Comparison of ENCODE assay signal across 20 cellular contexts in genomic region chr6:87736809-87737540, GRCh38. TPM values are rescaled to one million over a fixed set of nuclear protein-coding genes. Genes with fewer than 3 reads are reported as not detected.
DNase-seq lines count a peak whose midpoint lies in the region; ATAC-seq and FAIRE-seq lines count a peak whose summit lies in the region.
"Had no signal": no experiment of that assay in that cellular context is flagged by ENCODE, and none has a peak within 500 bp of the region (broad histone marks: within the 10 kb centered on the region; RNA-seq: fewer than 3 reads in every experiment).

No MANE protein-coding gene starts in this region.

- FAIRE-seq in GM19239 (lab: Jason Lieb, UNC): peak; percentile 40
- FAIRE-seq: islet of Langerhans had no signal

- H3K4me3 ChIP-seq in SJSA1: no peak overlapping the region
- H3K4me3 ChIP-seq: esophagus muscularis mucosa, heart left ventricle, SJCRH30, uterus had no signal

- peaks cover 5% of the 10 kb centered on the region for H3K9me3 Mint-ChIP-seq in activated CD4-positive, alpha-beta T cell treated with anti-CD3 and anti-CD28 coated beads, Interleukin-2, amount 10 ng/mL, durations not matched to agents 24 days and 14 days
- H3K9me3 Mint-ChIP-seq: activated naive CD4-positive, alpha-beta T cell treated with anti-CD3 and anti-CD28 coated beads, Interleukin-2, amount 50 U/mL, for 24 hours had no signal

- H3K27me3 Mint-ChIP-seq in activated CD4-positive, alpha-beta T cell treated with anti-CD3 and anti-CD28 coated beads, Interleukin-2, amount 10 ng/mL, durations not matched to agents 24 days and 14 days: no peaks in the 10 kb centered on the region
- H3K27me3 Mint-ChIP-seq: activated naive CD4-positive, alpha-beta T cell treated with anti-CD3 and anti-CD28 coated beads, Interleukin-2, amount 50 U/mL, for 24 hours had no signal

- peak; percentile 60 for ATAC-seq in esophagus mucosa
- ATAC-seq: heart left ventricle had no signal

- intact Hi-C loops in activated CD4-positive, alpha-beta T cell treated with anti-CD3 and anti-CD28 coated beads, Interleukin-2, amount 10 ng/mL, durations not matched to agents 24 days and 14 days (cut with micrococcal nuclease): no loop called here

- peak overlapping the region; percentile 53 for H3K27ac ChIP-seq in SJSA1
- H3K27ac ChIP-seq: brain microvascular endothelial cell, esophagus muscularis mucosa, SJCRH30, uterus had no signal

- DNase-seq in activated CD4-positive, alpha-beta T cell treated with anti-CD3 and anti-CD28 coated beads, Interleukin-2, amount 10 ng/mL, durations not matched to agents 24 days and 14 days: no peak
- DNase-seq in activated CD4-positive, alpha-beta T cell treated with anti-CD3 and anti-CD28 coated beads, Interleukin-2, amount 50 U/mL, for 4 hours: no peak
- DNase-seq in GM19239 (ENCODE audit: insufficient read length, low spot score) (no peak), SJSA1 (ENCODE audit: low read depth in 1 of 2, low spot score in 2 of 2) (peak; percentile 64 to 78), midbrain (lab: John Stamatoyannopoulos, UW) (no peak), SW480 (ENCODE audit: low spot score) (no peak), NCI-H2171 treated with DMSO at 0.1 percent for 48 hours (lab: John Stamatoyannopoulos, UW) (no peak)
- DNase-seq: brain microvascular endothelial cell, C1 segment of cervical spinal cord, DND-41, heart left ventricle, NCI-H1694, NCI-H510A treated with DMSO at 0.1 percent for 48 hours, nephron progenitor cell, SJCRH30, uterus had no signal

- peaks cover 16% of the 10 kb centered on the region for H3K4me1 ChIP-seq in SJSA1 (replicated peaks)

- no peak overlapping the region for H3K4me3 Mint-ChIP-seq in activated CD4-positive, alpha-beta T cell treated with anti-CD3 and anti-CD28 coated beads, Interleukin-2, amount 10 ng/mL, durations not matched to agents 24 days and 14 days
- H3K4me3 Mint-ChIP-seq: activated naive CD4-positive, alpha-beta T cell treated with anti-CD3 and anti-CD28 coated beads, Interleukin-2, amount 50 U/mL, for 24 hours; nephron progenitor cell had no signal

- no peaks in the 10 kb centered on the region for H3K36me3 ChIP-seq in SJSA1
- H3K36me3 ChIP-seq: brain microvascular endothelial cell, esophagus muscularis mucosa, heart left ventricle, SJCRH30, uterus had no signal

- no peaks in the 10 kb centered on the region for H3K36me3 Mint-ChIP-seq in activated CD4-positive, alpha-beta T cell treated with anti-CD3 and anti-CD28 coated beads, Interleukin-2, amount 10 ng/mL, durations not matched to agents 24 days and 14 days (ENCODE audit: low read depth)
- H3K36me3 Mint-ChIP-seq: activated naive CD4-positive, alpha-beta T cell treated with anti-CD3 and anti-CD28 coated beads, Interleukin-2, amount 50 U/mL, for 24 hours had no signal

- peaks cover 21% of the 10 kb centered on the region for H3K4me1 Mint-ChIP-seq in activated CD4-positive, alpha-beta T cell treated with anti-CD3 and anti-CD28 coated beads, Interleukin-2, amount 10 ng/mL, durations not matched to agents 24 days and 14 days
- H3K4me1 Mint-ChIP-seq: nephron progenitor cell had no signal

- H3K27me3 ChIP-seq in SJSA1 (replicated peaks): no peaks in the 10 kb centered on the region
- H3K27me3 ChIP-seq: brain microvascular endothelial cell, esophagus muscularis mucosa, heart left ventricle, SJCRH30, uterus had no signal

- H3K9me3 ChIP-seq in SJSA1 (replicated peaks): no peaks in the 10 kb centered on the region
- H3K9me3 ChIP-seq: esophagus muscularis mucosa, heart left ventricle, uterus had no signal

- peak overlapping the region; percentile 38 for H3K27ac Mint-ChIP-seq in activated CD4-positive, alpha-beta T cell treated with anti-CD3 and anti-CD28 coated beads, Interleukin-2, amount 10 ng/mL, durations not matched to agents 24 days and 14 days
- H3K27ac Mint-ChIP-seq: activated naive CD4-positive, alpha-beta T cell treated with anti-CD3 and anti-CD28 coated beads, Interleukin-2, amount 50 U/mL, for 24 hours; nephron progenitor cell had no signal

RNA-seq across cellular contexts. Expression of gene AKIRIN2, which starts 34.9 kb away (rescaled TPM):
- 39.6 and 43.8 TPM in 2 replicates for total RNA-seq in activated CD4-positive, alpha-beta T cell treated with anti-CD3 and anti-CD28 coated beads, Interleukin-2, amount 10 ng/mL, durations not matched to agents 24 days and 14 days
- total RNA-seq in SJSA1 (2014; rRNA removed; shearing (Covaris generic)): 16.1 and 28.3 TPM in 2 replicates
- 47.7 TPM for total RNA-seq in esophagus mucosa

Comparison
In these comparisons a context has a peak if more than half of its experiments do, and no peak if none do; other contexts are left out.
1. DNase-seq: peak in SJSA1 (2 of 2); none in activated CD4-positive, alpha-beta T cell treated with anti-CD3 and anti-CD28 coated beads, Interleukin-2, amount 10 ng/mL, durations not matched to agents 24 days and 14 days (single experiment), activated CD4-positive, alpha-beta T cell treated with anti-CD3 and anti-CD28 coated beads, Interleukin-2, amount 50 U/mL, for 4 hours (0 of 2), GM19239 (single experiment), midbrain (single experiment), SW480 (single experiment) and NCI-H2171 treated with DMSO at 0.1 percent for 48 hours (single experiment).